Comparison of ENCODE assay signal across 9 cellular contexts in genomic region chr1:30778156-30778978, GRCh38. TPM values are rescaled to one million over a fixed set of nuclear protein-coding genes. Genes with fewer than 3 reads are reported as not detected.
A peak's percentile ranks its signal among the peaks of the same experiment; 100 is the strongest.
DNase-seq lines count a peak whose midpoint lies in the region; ATAC-seq and TF ChIP-seq lines count a peak whose summit lies in the region.
"Had no signal": no experiment of that assay in that cellular context is flagged by ENCODE, and none has a peak within 500 bp of the region (broad histone marks: within the 10 kb centered on the region; RNA-seq: fewer than 3 reads in every experiment).

No MANE protein-coding gene starts in this region.

- H3K27ac Mint-ChIP-seq in stimulated activated naive B cell treated with anti-CD40 and anti-IgM and Interleukin-4, amounts not matched to agents 10 μg/mL and 1 μg/mL and 100 μg/mL, for 72 hours = peak overlapping the region; percentile 80
- H3K27ac Mint-ChIP-seq: activated naive CD4-positive, alpha-beta T cell treated with anti-CD3 and anti-CD28 coated beads, Interleukin-2, amount 50 U/mL, for 24 hours had no signal

- no peak overlapping the region for H3K9ac ChIP-seq in colonic mucosa (ENCODE audit: low read depth in 2 of 2, low read length in 2 of 2)

- H3K27ac ChIP-seq in right atrium auricular region = no peak overlapping the region
- H3K27ac ChIP-seq in colonic mucosa = no peak overlapping the region

- H3K27me3 Mint-ChIP-seq in stimulated activated naive B cell treated with anti-CD40 and anti-IgM and Interleukin-4, amounts not matched to agents 10 μg/mL and 1 μg/mL and 100 μg/mL, for 72 hours = no peaks in the 10 kb centered on the region
- H3K27me3 Mint-ChIP-seq: activated naive CD4-positive, alpha-beta T cell treated with anti-CD3 and anti-CD28 coated beads, Interleukin-2, amount 50 U/mL, for 24 hours had no signal

- H3K4me1 Mint-ChIP-seq in stimulated activated naive B cell treated with anti-CD40 and anti-IgM and Interleukin-4, amounts not matched to agents 10 μg/mL and 1 μg/mL and 100 μg/mL, for 72 hours = peaks cover 32 to 74% of the 10 kb centered on the region in 2 donors

- H3K36me3 ChIP-seq in right atrium auricular region = no peaks in the 10 kb centered on the region
- no peaks in the 10 kb centered on the region for H3K36me3 ChIP-seq in colonic mucosa

- H3K9me3 ChIP-seq in right atrium auricular region = no peaks in the 10 kb centered on the region
- no peaks in the 10 kb centered on the region for H3K9me3 ChIP-seq in colonic mucosa

- no peaks in the 10 kb centered on the region for H3K27me3 ChIP-seq in right atrium auricular region
- H3K27me3 ChIP-seq in colonic mucosa = no peaks in the 10 kb centered on the region

- intact Hi-C loops in left ventricle myocardium superior (cut with micrococcal nuclease) (loop anchor here (2.0 kb wide), 1 partner anchor 58 kb away; no protein-coding TSS in a partner anchor), colonic mucosa (cut with DNase I) (loop anchor here (2.0 kb wide), 1 partner anchor 58 kb away; no protein-coding TSS in a partner anchor)

- no peak for TF ChIP-seq CTCF in right atrium auricular region (IDR thresholded peaks at IDR 0.05)
- TF ChIP-seq CTCF in colonic mucosa (IDR thresholded peaks at IDR 0.05) = no peak

- H3K36me3 Mint-ChIP-seq in stimulated activated naive B cell treated with anti-CD40 and anti-IgM and Interleukin-4, amounts not matched to agents 10 μg/mL and 1 μg/mL and 100 μg/mL, for 72 hours = no peaks in the 10 kb centered on the region
- H3K36me3 Mint-ChIP-seq: activated naive CD4-positive, alpha-beta T cell treated with anti-CD3 and anti-CD28 coated beads, Interleukin-2, amount 50 U/mL, for 24 hours had no signal

- H3K4me1 ChIP-seq in right atrium auricular region (peaks cover 0 to 6% of the 10 kb centered on the region in 2 donors), colonic mucosa (no peaks in the 10 kb centered on the region)

- no peak overlapping the region for H3K4me3 Mint-ChIP-seq in stimulated activated naive B cell treated with anti-CD40 and anti-IgM and Interleukin-4, amounts not matched to agents 10 μg/mL and 1 μg/mL and 100 μg/mL, for 72 hours
- H3K4me3 Mint-ChIP-seq: activated naive CD4-positive, alpha-beta T cell treated with anti-CD3 and anti-CD28 coated beads, Interleukin-2, amount 50 U/mL, for 24 hours had no signal

- no peaks in the 10 kb centered on the region for H3K9me3 Mint-ChIP-seq in stimulated activated naive B cell treated with anti-CD40 and anti-IgM and Interleukin-4, amounts not matched to agents 10 μg/mL and 1 μg/mL and 100 μg/mL, for 72 hours
- H3K9me3 Mint-ChIP-seq: activated naive CD4-positive, alpha-beta T cell treated with anti-CD3 and anti-CD28 coated beads, Interleukin-2, amount 50 U/mL, for 24 hours had no signal

- ATAC-seq in left ventricle myocardium superior (no peak), left lobe of liver (no peak), GM19395 (IDR thresholded peaks at IDR 0.05; ENCODE audit: unreplicated experiment) (no peak)
- ATAC-seq in stimulated activated naive B cell treated with anti-CD40 and anti-IgM and Interleukin-4, amounts not matched to agents 10 μg/mL and 1 μg/mL and 100 μg/mL, for 72 hours (replicated peaks) = no peak

- no peak overlapping the region for H3K4me3 ChIP-seq in right atrium auricular region
- no peak overlapping the region for H3K4me3 ChIP-seq in colonic mucosa

- DNase-seq in left ventricle myocardium superior (peak; percentile 48), right atrium auricular region (ENCODE audit: low spot score) (no peak), NCI-H446 treated with DMSO at 0.1 percent for 48 hours (lab: John Stamatoyannopoulos, UW) (peak; percentile 87), colonic mucosa (peak; percentile 54), left lobe of liver (ENCODE audit: low spot score) (no peak), GM19240 (ENCODE audit: insufficient read length, low spot score) (no peak)
- no peak for DNase-seq in stimulated activated naive B cell treated with anti-CD40 and anti-IgM and Interleukin-4, amounts not matched to agents 10 μg/mL and 1 μg/mL and 100 μg/mL, for 72 hours

RNA-seq across cellular contexts. Expression of gene LAPTM5, which starts 20.8 kb away (rescaled TPM):
- total RNA-seq in left ventricle myocardium superior (23.9 TPM), right atrium auricular region (10 to 100 TPM; 17.4 to 62.8 TPM), colonic mucosa (10 to 100 TPM; 15.8 to 41.0 TPM), left lobe of liver (22.3 TPM)

RNA-seq across cellular contexts. Expression of gene MATN1, which starts 55.0 kb away (rescaled TPM):
- total RNA-seq in left ventricle myocardium superior (not detected), right atrium auricular region (not detected), colonic mucosa (not detected), left lobe of liver (not detected)

Comparison
In these comparisons a context has a peak if more than half of its experiments do, and no peak if none do; other contexts are left out.
1. DNase-seq: peak in left ventricle myocardium superior (single experiment), NCI-H446 treated with DMSO at 0.1 percent for 48 hours (single experiment) and colonic mucosa (single experiment); none in right atrium auricular region (single experiment), stimulated activated naive B cell treated with anti-CD40 and anti-IgM and Interleukin-4, amounts not matched to agents 10 μg/mL and 1 μg/mL and 100 μg/mL, for 72 hours (single experiment), left lobe of liver (single experiment) and GM19240 (single experiment).